ENCODE assay signal across 14 cellular contexts in the genomic region with DNA sequence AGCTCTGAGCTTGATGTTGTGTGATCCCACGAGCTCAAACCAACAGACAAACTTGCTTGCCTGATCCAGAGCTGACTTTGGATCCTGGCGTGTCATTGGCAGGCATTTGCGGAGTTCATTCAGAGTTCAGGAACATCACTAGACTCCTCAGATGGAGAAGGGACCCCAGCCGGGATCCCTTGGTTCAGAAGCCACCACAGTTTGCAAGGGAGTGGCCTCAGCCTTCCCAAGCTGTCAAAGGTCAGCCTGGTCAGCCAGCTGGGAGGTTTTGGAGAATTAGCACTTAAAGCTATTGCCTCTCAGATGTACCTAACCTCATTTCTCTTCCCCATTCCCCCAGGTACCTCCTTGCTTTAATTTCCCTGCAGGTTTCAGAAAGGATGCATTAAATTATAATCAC.
DNase-seq lines count a peak whose midpoint lies in the region; ATAC-seq, FAIRE-seq and TF ChIP-seq lines count a peak whose summit lies in the region.
"Had no signal": no experiment of that assay in that cellular context is flagged by ENCODE, and none has a peak within 500 bp of the region (broad histone marks: within the 10 kb centered on the region; RNA-seq: fewer than 3 reads in every experiment).

No MANE protein-coding gene starts in this region.

- no peaks in the 10 kb centered on the region for H4K20me1 ChIP-seq in H9 (ENCODE audit: control insufficient read depth, insufficient read depth, insufficient read length)
- H4K20me1 ChIP-seq in H1 (replicated peaks in 1 of 2; ENCODE audit: control insufficient read depth in 1 of 2, insufficient read depth in 2 of 2, low read length in 2 of 2): no peaks in the 10 kb centered on the region
- no peaks in the 10 kb centered on the region for H4K20me1 ChIP-seq in neural progenitor cell (ENCODE audit: low read depth)

- no CpG with 5 or more reads among the region's 4 CpGs for WGBS in H9 (ENCODE audit: extremely low coverage, insufficient read length, low lambda C conversion rate)
- WGBS in H1 (ENCODE audit: extremely low coverage in 1 of 2, insufficient coverage in 1 of 2, insufficient read length in 1 of 2, insufficient replicate concordance in 2 of 2, low coverage in 1 of 2, low lambda C conversion rate in 2 of 2, missing lambda C conversion rate in 1 of 2), 2 experiments: 73% methylated on average over 4 of the region's 4 CpGs; no CpG with 5 or more reads in 1 of the 2 experiments

- peaks cover 31% of the 10 kb centered on the region for H3F3A ChIP-seq in neural progenitor cell (ENCODE audit: low read depth)

- H3K14ac ChIP-seq in H9 (ENCODE audit: insufficient read depth, low read length): no peak overlapping the region
- no peak overlapping the region for H3K14ac ChIP-seq in H1 (ENCODE audit: insufficient read length)

- H2AK5ac ChIP-seq in H9 (ENCODE audit: insufficient read length, low read length) (no peak overlapping the region), H1 (ENCODE audit: low read depth, low read length) (no peak overlapping the region)

- DNase-seq in H9 (no peak), H1 (ENCODE audit: low read depth in 1 of 2, low spot score in 2 of 2) (no peak), neural progenitor cell (ENCODE audit: low spot score) (peak; percentile 29), H7 (no peak), NCI-H2029 (lab: John Stamatoyannopoulos, UW) (no peak)
- DNase-seq: C1 segment of cervical spinal cord; Calu3; CD4-positive, alpha-beta memory T cell; DND-41; GDM1; GOT3 had no signal

- H2BK20ac ChIP-seq in H9 (ENCODE audit: low read depth, low read length, poor library complexity, severe bottlenecking) (no peak overlapping the region), H1 (ENCODE audit: low read length) (peak overlapping the region; percentile 27; the same call in 1 of the 2 replicates)

- H4K5ac ChIP-seq in H9 (ENCODE audit: insufficient read length, low read depth, low read length): no peak overlapping the region
- H4K5ac ChIP-seq in H1 (ENCODE audit: insufficient read length, low read depth, low read length): no peak overlapping the region

- H2AFZ ChIP-seq in H9 (ENCODE audit: low read length) (no peak overlapping the region), H1 (ENCODE audit: low read length) (no peak overlapping the region), neural progenitor cell (replicated peaks) (no peak overlapping the region)

- no peak for ATAC-seq in GM18907 (IDR thresholded peaks at IDR 0.05; ENCODE audit: unreplicated experiment)
- ATAC-seq: GM12878 had no signal

- H3K79me1 ChIP-seq in H9 (ENCODE audit: insufficient read depth, low read depth, low read length, poor library complexity, severe bottlenecking): no peaks in the 10 kb centered on the region
- no peaks in the 10 kb centered on the region for H3K79me1 ChIP-seq in H1 (ENCODE audit: low read depth, low read length)

- CTCF ChIA-PET in H1 (lab: Charles Lee; ENCODE audit: partially characterized antibody): interaction anchor here (1.2 to 1.4 kb wide), 4 partner anchors 9 to 219 kb away, joined by 3 to 5 read pairs (median 4); no protein-coding TSS in a partner anchor

- H3K36me3 ChIP-seq in H1 (ENCODE audit: control insufficient read depth in 2 of 4, insufficient read depth in 4 of 4, low read length in 3 of 4) (no peaks in the 10 kb centered on the region), neural progenitor cell (no peaks in the 10 kb centered on the region), H7 (replicated peaks; ENCODE audit: control insufficient read depth, insufficient read depth, low read length) (no peaks in the 10 kb centered on the region)
- H3K36me3 ChIP-seq: HAP-1 had no signal

- no peak for TF ChIP-seq POLR2A in H1 (IDR thresholded peaks at IDR 0.05; ENCODE audit: control extremely low read depth in 1 of 2, low read depth in 2 of 2, low read length in 2 of 2)

- H2BK120ac ChIP-seq in H9 (ENCODE audit: low read depth, low read length, poor library complexity, severe bottlenecking): no peak overlapping the region
- no peak overlapping the region for H2BK120ac ChIP-seq in H1 (replicated peaks; ENCODE audit: low read depth, low read length)

- no peaks in the 10 kb centered on the region for H3K23me2 ChIP-seq in H9 (ENCODE audit: insufficient read length, low read depth, low read length, poor library complexity, severe bottlenecking)
- no peaks in the 10 kb centered on the region for H3K23me2 ChIP-seq in H1 (ENCODE audit: low read depth, low read length)

- H3K4ac ChIP-seq in H9 (ENCODE audit: low read depth, low read length): no peak overlapping the region
- no peak overlapping the region for H3K4ac ChIP-seq in H1 (replicated peaks; ENCODE audit: insufficient read length, low read depth, low read length)

- FAIRE-seq in H1 (lab: Jason Lieb, UNC): peak; percentile 39
- FAIRE-seq: GM12878 had no signal

- H3K9me3 Mint-ChIP-seq in H9: no peaks in the 10 kb centered on the region
- H3K9me3 Mint-ChIP-seq in neural progenitor cell: no peaks in the 10 kb centered on the region
- H3K9me3 Mint-ChIP-seq: CD4-positive, alpha-beta memory T cell had no signal

- H3K4me3 ChIP-seq in H1 (ENCODE audit: extremely low read depth in 1 of 4, insufficient read depth in 2 of 4, low read depth in 3 of 4, low read length in 4 of 4): no peak overlapping the region
- H3K4me3 ChIP-seq in neural progenitor cell: no peak overlapping the region
- H3K4me3 ChIP-seq in H7 (ENCODE audit: insufficient read depth, low read depth, low read length): no peak overlapping the region
- H3K4me3 ChIP-seq: GM12878, HAP-1 had no signal

- POLR2A ChIA-PET in H1 (lab: Charles Lee; ENCODE audit: partially characterized antibody): no interaction called here

- H3K4me1 ChIP-seq in H9 (ENCODE audit: insufficient read depth, low read length) (peaks cover 6% of the 10 kb centered on the region; the same call in 1 of the 2 replicates), H1 (replicated peaks in 1 of 4; ENCODE audit: control insufficient read depth in 3 of 4, insufficient read depth in 4 of 4, low read length in 3 of 4) (peaks cover 0 to 7% (median 3%) of the 10 kb centered on the region in 4 experiments; a peak in 5 of 7 replicates), neural progenitor cell (peaks cover 26% of the 10 kb centered on the region)
- H3K4me1 ChIP-seq: HAP-1 had no signal

- no peak for TF ChIP-seq CTCF in H9 (conservative IDR thresholded peaks at IDR 0.05)
- TF ChIP-seq CTCF in H1 (IDR thresholded peaks at IDR 0.05; ENCODE audit: control extremely low read depth in 1 of 3, insufficient read depth in 1 of 3, low read depth in 1 of 3, low read length in 3 of 3): no peak
- TF ChIP-seq CTCF in neural progenitor cell (IDR thresholded peaks at IDR 0.05): no peak

- H3K4me3 Mint-ChIP-seq in H9 (no peak overlapping the region), neural progenitor cell (no peak overlapping the region)
- H3K4me3 Mint-ChIP-seq: CD4-positive, alpha-beta memory T cell had no signal

- TF ChIP-seq RAD21 in H1 (IDR thresholded peaks at IDR 0.05 in 1 of 2, conservative IDR thresholded peaks at IDR 0.05 in 1 of 2; ENCODE audit: low read depth in 2 of 2, low read length in 2 of 2): no peak

- no peak overlapping the region for H4K8ac ChIP-seq in H9 (replicated peaks; ENCODE audit: insufficient read length, low read depth, low read length)
- H4K8ac ChIP-seq in H1 (ENCODE audit: extremely low read depth, insufficient read depth, low read length): no peak overlapping the region

- H2BK15ac ChIP-seq in H9 (ENCODE audit: low read depth, low read length) (no peak overlapping the region), H1 (ENCODE audit: low read length) (no peak overlapping the region)

- no peak overlapping the region for H3K56ac ChIP-seq in H9 (ENCODE audit: insufficient read length, low read depth, low read length)
- H3K56ac ChIP-seq in H1 (replicated peaks; ENCODE audit: insufficient read length, low read depth, low read length): no peak overlapping the region

- no peak overlapping the region for H3K4me2 ChIP-seq in H9 (ENCODE audit: insufficient read depth, insufficient read length, low read length)
- H3K4me2 ChIP-seq in H1 (ENCODE audit: insufficient read depth in 1 of 2, low read depth in 2 of 2, low read length in 2 of 2): peak overlapping the region in 1 of 2 experiments; percentile 36; a peak in 1 of 4 replicates
- peak overlapping the region; percentile 43 for H3K4me2 ChIP-seq in neural progenitor cell

- no peak for TF ChIP-seq EP300 in H1 (IDR thresholded peaks at IDR 0.05; ENCODE audit: borderline replicate concordance in 1 of 2, low read depth in 2 of 2, low read length in 2 of 2)

- H3K9me3 ChIP-seq in H9 (ENCODE audit: control insufficient read depth, low read depth, low read length): no peaks in the 10 kb centered on the region
- H3K9me3 ChIP-seq in H1 (ENCODE audit: insufficient read depth in 2 of 2, low read depth in 1 of 2, low read length in 1 of 2): 0 out of 4 replicates have a peak, but pooled peaks cover 0 to 3% of the 10 kb centered on the region in 2 experiments
- no peaks in the 10 kb centered on the region for H3K9me3 ChIP-seq in neural progenitor cell (ENCODE audit: low read depth)
- H3K9me3 ChIP-seq: HAP-1 had no signal

- H3K36me3 Mint-ChIP-seq in H9 (ENCODE audit: insufficient read depth in 1 of 3, low read depth in 3 of 3) (no peaks in the 10 kb centered on the region), neural progenitor cell (no peaks in the 10 kb centered on the region)
- H3K36me3 Mint-ChIP-seq: CD4-positive, alpha-beta memory T cell had no signal

- no peak overlapping the region for H2BK5ac ChIP-seq in H9 (ENCODE audit: insufficient read length, low read length)
- H2BK5ac ChIP-seq in H1 (ENCODE audit: low read depth, low read length): no peak overlapping the region

- no peaks in the 10 kb centered on the region for H3K27me3 Mint-ChIP-seq in H9 (ENCODE audit: low read depth)
- peaks cover 5% of the 10 kb centered on the region for H3K27me3 Mint-ChIP-seq in neural progenitor cell (ENCODE audit: insufficient read depth, low read depth)

- H4K91ac ChIP-seq in H9 (ENCODE audit: insufficient read length, low read depth, low read length) (no peak overlapping the region), H1 (replicated peaks; ENCODE audit: insufficient read length, low read length) (peak overlapping the region; percentile 52)

- no peak overlapping the region for H3K9ac ChIP-seq in H9 (ENCODE audit: extremely low read depth, insufficient read length, low read length)
- no peak overlapping the region for H3K9ac ChIP-seq in H1 (replicated peaks in 1 of 4; ENCODE audit: extremely low read depth in 1 of 4, low read depth in 3 of 4, low read length in 3 of 4)
- no peak overlapping the region for H3K9ac ChIP-seq in neural progenitor cell

- no peaks in the 10 kb centered on the region for H3K79me2 ChIP-seq in H9 (ENCODE audit: insufficient read depth, low read length)
- no peaks in the 10 kb centered on the region for H3K79me2 ChIP-seq in H1 (ENCODE audit: control insufficient read depth in 1 of 2, insufficient read depth in 2 of 2, low read length in 2 of 2)
- H3K79me2 ChIP-seq in neural progenitor cell (ENCODE audit: low read depth): no peaks in the 10 kb centered on the region

- H3K18ac ChIP-seq in H9 (ENCODE audit: insufficient read length, low read depth, low read length): no peak overlapping the region
- no peak overlapping the region; the same call in 1 of the 2 replicates for H3K18ac ChIP-seq in H1 (ENCODE audit: extremely low read depth, low read length)

- H3K27ac ChIP-seq in H9 (ENCODE audit: insufficient read length, low read depth, low read length) (no peak overlapping the region), H1 (ENCODE audit: low read depth, low read length) (no peak overlapping the region), neural progenitor cell (no peak overlapping the region)

- peak overlapping the region in 2 of 3 experiments; percentile 18 to 63; a peak in 2 of 7 replicates for H3K27ac Mint-ChIP-seq in H9
- no peak overlapping the region for H3K27ac Mint-ChIP-seq in neural progenitor cell
- H3K27ac Mint-ChIP-seq: CD4-positive, alpha-beta memory T cell had no signal

- H3K4me1 Mint-ChIP-seq in H9: peaks cover 27 to 28% of the 10 kb centered on the region in 2 experiments
- H3K4me1 Mint-ChIP-seq in neural progenitor cell: peaks cover 6% of the 10 kb centered on the region
- H3K4me1 Mint-ChIP-seq: CD4-positive, alpha-beta memory T cell had no signal

- H2BK12ac ChIP-seq in H9 (ENCODE audit: insufficient read length, low read depth, low read length) (no peak overlapping the region), H1 (ENCODE audit: low read depth, low read length) (no peak overlapping the region)

- H3K23ac ChIP-seq in H9 (ENCODE audit: insufficient read length, low read depth, low read length) (no peak overlapping the region), H1 (ENCODE audit: insufficient read length) (no peak overlapping the region)

- no peaks in the 10 kb centered on the region for H3K27me3 ChIP-seq in H9 (ENCODE audit: insufficient read depth, low read length)
- H3K27me3 ChIP-seq in H1 (replicated peaks in 1 of 4; ENCODE audit: control insufficient read depth in 3 of 4, extremely low read depth in 1 of 4, insufficient read depth in 3 of 4, low read length in 3 of 4): no peaks in the 10 kb centered on the region
- H3K27me3 ChIP-seq in neural progenitor cell: no peaks in the 10 kb centered on the region
- H3K27me3 ChIP-seq in H7 (ENCODE audit: control insufficient read depth, insufficient read depth, low read length): no peaks in the 10 kb centered on the region

- H3T11ph ChIP-seq in H9 (ENCODE audit: low read length): no peak overlapping the region
